16 cellular contexts compared by ENCODE assay signal in the genomic region with DNA sequence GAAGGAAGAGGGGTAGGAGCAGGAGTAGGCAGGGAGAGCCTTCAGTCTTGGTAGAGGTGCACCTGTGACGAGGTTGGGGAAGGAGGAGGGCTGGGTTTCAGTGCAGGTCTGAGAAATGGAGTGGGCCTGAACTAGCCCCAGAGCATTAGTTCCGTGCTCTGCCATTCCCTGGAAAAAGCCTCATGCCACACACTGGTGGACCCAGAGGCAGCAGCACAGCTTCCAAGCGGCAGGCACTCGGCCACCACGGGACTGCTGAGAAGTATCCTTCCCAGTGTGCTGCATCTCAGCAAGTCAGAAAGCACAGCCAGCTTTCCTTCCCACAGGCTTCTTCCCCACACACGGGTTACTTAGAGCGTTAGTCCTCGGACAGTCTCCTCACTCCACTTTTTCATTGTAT.
DNase-seq lines count a peak whose midpoint lies in the region; ATAC-seq, FAIRE-seq and TF ChIP-seq lines count a peak whose summit lies in the region.
"Had no signal": no experiment of that assay in that cellular context is flagged by ENCODE, and none has a peak within 500 bp of the region (broad histone marks: within the 10 kb centered on the region; RNA-seq: fewer than 3 reads in every experiment).

No MANE protein-coding gene starts in this region.

- no peak overlapping the region for H3K9ac ChIP-seq in K562 (ENCODE audit: insufficient read depth in 1 of 2, low read depth in 2 of 2, low read length in 2 of 2)
- H3K9ac ChIP-seq: BLaER1 had no signal

- in situ Hi-C loops in K562 (cut with MboI) = no loop called here

- H3K36me3 ChIP-seq in GM23338 (ENCODE audit: insufficient read depth) = peaks cover 45% of the 10 kb centered on the region
- H3K36me3 ChIP-seq in K562 (ENCODE audit: control insufficient read depth, insufficient read depth, low read length) = peaks cover 87% of the 10 kb centered on the region

- no peak overlapping the region for H2AFZ ChIP-seq in GM23338
- no peak overlapping the region for H2AFZ ChIP-seq in K562 (ENCODE audit: low read depth, low read length)

- ATAC-seq in GM23338 (peak; percentile 39), K562 (peak; percentile 15; the same call in 1 of the 3 replicates), HG02870 (IDR thresholded peaks at IDR 0.05; ENCODE audit: unreplicated experiment) (no peak)

- no peaks in the 10 kb centered on the region for H3K9me2 ChIP-seq in GM23338 (ENCODE audit: insufficient read depth)

- H4K20me1 ChIP-seq in GM23338 (replicated peaks; ENCODE audit: insufficient read depth) (0 out of 2 replicates have a peak, but pooled peaks cover 2% of the 10 kb centered on the region), K562 (replicated peaks; ENCODE audit: control insufficient read depth, insufficient read depth, low read length) (no peaks in the 10 kb centered on the region)
- H4K20me1 ChIP-seq: BLaER1 had no signal

- TF ChIP-seq POLR2A in K562 (conservative IDR thresholded peaks at IDR 0.05) = no peak

- H3K4me3 ChIP-seq in GM23338 = no peak overlapping the region
- H3K4me3 ChIP-seq in K562 = no peak overlapping the region
- H3K4me3 ChIP-seq: BLaER1 had no signal

- H3K4me3 Mint-ChIP-seq in GM23338 = no peak overlapping the region
- no peak overlapping the region for H3K4me3 Mint-ChIP-seq in activated CD4-positive, alpha-beta T cell treated with anti-CD3 and anti-CD28 coated beads, Interleukin-2, amount 10 ng/mL, durations not matched to agents 7 days and 5 days
- H3K4me3 Mint-ChIP-seq: CD8-positive, alpha-beta memory T cell had no signal

- no peak for TF ChIP-seq EP300 in K562 (IDR thresholded peaks at IDR 0.05; ENCODE audit: low read length)

- H3K9me1 ChIP-seq in K562 (ENCODE audit: control insufficient read depth, insufficient read depth, low read length) = peaks cover 4% of the 10 kb centered on the region

- H3K4me1 Mint-ChIP-seq in GM23338 = no peaks in the 10 kb centered on the region
- no peaks in the 10 kb centered on the region for H3K4me1 Mint-ChIP-seq in activated CD4-positive, alpha-beta T cell treated with anti-CD3 and anti-CD28 coated beads, Interleukin-2, amount 10 ng/mL, durations not matched to agents 7 days and 5 days
- H3K4me1 Mint-ChIP-seq: CD8-positive, alpha-beta memory T cell had no signal

- no peak for TF ChIP-seq RAD21 in K562 (CRISPR knock-in tag; conservative IDR thresholded peaks at IDR 0.05 in 1 of 2, IDR thresholded peaks at IDR 0.05 in 1 of 2)

- DNase-seq in GM23338 (ENCODE audit: low spot score) (no peak), K562 (ENCODE audit: extremely low read depth in 1 of 4, low spot score in 3 of 4) (no peak), head of caudate nucleus (peak in 27 of 42 donors; percentile 14 to 71 (median 36)), pons (ENCODE audit: low spot score) (peak; percentile 17), activated T-cell treated with anti-CD3 and anti-CD28 coated beads for 4 hours (no peak)
- DNase-seq in activated CD4-positive, alpha-beta T cell treated with anti-CD3 and anti-CD28 coated beads, Interleukin-2, amount 10 ng/mL, durations not matched to agents 7 days and 5 days = no peak
- DNase-seq: 8988T; AML-193; Caco-2; CD8-positive, alpha-beta memory T cell; DMS53; GF-D8 had no signal

- POLR2A ChIA-PET in K562 (lab: Yijun Ruan, JAX) = interaction anchor here (0.6 kb wide), 1 partner anchor 269 kb away, joined by 3 read pairs; no protein-coding TSS in a partner anchor
- POLR2A ChIA-PET in activated CD4-positive, alpha-beta T cell treated with anti-CD3 and anti-CD28 coated beads, Interleukin-2, amount 10 ng/mL, durations not matched to agents 7 days and 5 days (lab: Charles Lee) = no interaction called here

- H3K9me3 ChIP-seq in K562 (replicated peaks; ENCODE audit: control insufficient read depth, insufficient read depth, low read depth, low read length) = no peaks in the 10 kb centered on the region
- H3K9me3 ChIP-seq: BLaER1, Caco-2 had no signal

- TF ChIP-seq CTCF in GM23338 (conservative IDR thresholded peaks at IDR 0.05; ENCODE audit: low read depth in 2 of 2) = no peak
- TF ChIP-seq CTCF in K562 (IDR thresholded peaks at IDR 0.05 in 2 of 3, conservative IDR thresholded peaks at IDR 0.05 in 1 of 3; ENCODE audit: insufficient read depth in 2 of 3, low read depth in 1 of 3, low read length in 3 of 3) = no peak

- H3K79me2 ChIP-seq in GM23338 (replicated peaks; ENCODE audit: insufficient read depth) = no peaks in the 10 kb centered on the region; the same call in 1 of the 2 replicates
- H3K79me2 ChIP-seq in K562 (ENCODE audit: control insufficient read depth, insufficient read depth, low read length) = no peaks in the 10 kb centered on the region

- no peak overlapping the region for H3K4me2 ChIP-seq in GM23338
- H3K4me2 ChIP-seq in K562 (ENCODE audit: insufficient read depth, low read length) = no peak overlapping the region
- H3K4me2 ChIP-seq: BLaER1 had no signal

- no peaks in the 10 kb centered on the region for H3F3A ChIP-seq in GM23338 (replicated peaks; ENCODE audit: low read depth)

- no peak for FAIRE-seq in K562 (lab: Jason Lieb, UNC)
- FAIRE-seq: H54, HTR-8/SVneo had no signal

- BruUV-seq in K562 (replicated peaks; lab: Mats Ljungman, UMichigan) = no TSS peak

- H3K27me3 Mint-ChIP-seq in GM23338 (ENCODE audit: insufficient read depth, low read depth, poor library complexity) = no peaks in the 10 kb centered on the region
- H3K27me3 Mint-ChIP-seq in activated CD4-positive, alpha-beta T cell treated with anti-CD3 and anti-CD28 coated beads, Interleukin-2, amount 10 ng/mL, durations not matched to agents 7 days and 5 days = no peaks in the 10 kb centered on the region

- intact Hi-C loops in K562 (cut with micrococcal nuclease) = no loop called here
- intact Hi-C loops in head of caudate nucleus (cut with DNase I) = no loop called here

- H3K27ac ChIP-seq in GM23338 (ENCODE audit: low read depth) = no peak overlapping the region
- H3K27ac ChIP-seq in K562 (ENCODE audit: extremely low read depth, low read depth, low read length) = no peak overlapping the region
- H3K27ac ChIP-seq: BLaER1 had no signal

- H3K27me3 ChIP-seq in GM23338 (ENCODE audit: insufficient read depth) (no peaks in the 10 kb centered on the region), K562 (ENCODE audit: control insufficient read depth in 2 of 2, insufficient read depth in 2 of 2, low read length in 2 of 2) (no peaks in the 10 kb centered on the region)
- H3K27me3 ChIP-seq: BLaER1 had no signal

- H3K27ac Mint-ChIP-seq in GM23338 = no peak overlapping the region
- H3K27ac Mint-ChIP-seq in activated CD4-positive, alpha-beta T cell treated with anti-CD3 and anti-CD28 coated beads, Interleukin-2, amount 10 ng/mL, durations not matched to agents 7 days and 5 days = no peak overlapping the region
- H3K27ac Mint-ChIP-seq: CD8-positive, alpha-beta memory T cell had no signal

- H3K36me3 Mint-ChIP-seq in GM23338 (ENCODE audit: low read depth) = peaks cover 60% of the 10 kb centered on the region
- no peaks in the 10 kb centered on the region for H3K36me3 Mint-ChIP-seq in activated CD4-positive, alpha-beta T cell treated with anti-CD3 and anti-CD28 coated beads, Interleukin-2, amount 10 ng/mL, durations not matched to agents 7 days and 5 days (ENCODE audit: low read depth)

- CTCF ChIA-PET in K562 (lab: Yijun Ruan, JAX; ENCODE audit: low intra/inter-chr PET ratio) = no interaction called here
- CTCF ChIA-PET in activated CD4-positive, alpha-beta T cell treated with anti-CD3 and anti-CD28 coated beads, Interleukin-2, amount 10 ng/mL, durations not matched to agents 7 days and 5 days (lab: Charles Lee) = no interaction called here

- WGBS in K562 (ENCODE audit: insufficient coverage, low coverage, missing lambda C conversion rate) = 96% methylated on average over 8 of the region's 8 CpGs

- H3K4me1 ChIP-seq in GM23338 (ENCODE audit: insufficient read depth) = no peaks in the 10 kb centered on the region
- H3K4me1 ChIP-seq in K562 (replicated peaks in 1 of 2; ENCODE audit: control insufficient read depth in 2 of 2, insufficient read depth in 2 of 2, low read length in 2 of 2) = no peaks in the 10 kb centered on the region
- H3K4me1 ChIP-seq: BLaER1, Caco-2 had no signal

- no peaks in the 10 kb centered on the region for H3K9me3 Mint-ChIP-seq in GM23338
- no peaks in the 10 kb centered on the region for H3K9me3 Mint-ChIP-seq in activated CD4-positive, alpha-beta T cell treated with anti-CD3 and anti-CD28 coated beads, Interleukin-2, amount 10 ng/mL, durations not matched to agents 7 days and 5 days
- H3K9me3 Mint-ChIP-seq: CD8-positive, alpha-beta memory T cell had no signal

TF ChIP-seq in GM23338, 12 proteins besides CTCF, POLR2A, EP300 and RAD21 (continues in another document):
- no peak for TF ChIP-seq JUNB (IDR thresholded peaks at IDR 0.05; ENCODE audit: unreplicated experiment)
- TF ChIP-seq STAT1 (IDR thresholded peaks at IDR 0.05; ENCODE audit: unreplicated experiment) = no peak

TF ChIP-seq in K562, 482 proteins besides CTCF, POLR2A, EP300 and RAD21 (continues in another document):
- TF ChIP-seq, protein P1, sequence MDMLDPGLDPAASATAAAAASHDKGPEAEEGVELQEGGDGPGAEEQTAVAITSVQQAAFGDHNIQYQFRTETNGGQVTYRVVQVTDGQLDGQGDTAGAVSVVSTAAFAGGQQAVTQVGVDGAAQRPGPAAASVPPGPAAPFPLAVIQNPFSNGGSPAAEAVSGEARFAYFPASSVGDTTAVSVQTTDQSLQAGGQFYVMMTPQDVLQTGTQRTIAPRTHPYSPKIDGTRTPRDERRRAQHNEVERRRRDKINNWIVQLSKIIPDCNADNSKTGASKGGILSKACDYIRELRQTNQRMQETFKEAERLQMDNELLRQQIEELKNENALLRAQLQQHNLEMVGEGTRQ (CRISPR knock-in tag; IDR thresholded peaks at IDR 0.05) = no peak
- TF ChIP-seq, protein P2, sequence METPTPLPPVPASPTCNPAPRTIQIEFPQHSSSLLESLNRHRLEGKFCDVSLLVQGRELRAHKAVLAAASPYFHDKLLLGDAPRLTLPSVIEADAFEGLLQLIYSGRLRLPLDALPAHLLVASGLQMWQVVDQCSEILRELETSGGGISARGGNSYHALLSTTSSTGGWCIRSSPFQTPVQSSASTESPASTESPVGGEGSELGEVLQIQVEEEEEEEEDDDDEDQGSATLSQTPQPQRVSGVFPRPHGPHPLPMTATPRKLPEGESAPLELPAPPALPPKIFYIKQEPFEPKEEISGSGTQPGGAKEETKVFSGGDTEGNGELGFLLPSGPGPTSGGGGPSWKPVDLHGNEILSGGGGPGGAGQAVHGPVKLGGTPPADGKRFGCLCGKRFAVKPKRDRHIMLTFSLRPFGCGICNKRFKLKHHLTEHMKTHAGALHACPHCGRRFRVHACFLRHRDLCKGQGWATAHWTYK (CRISPR knock-in tag; IDR thresholded peaks at IDR 0.05) = no peak
- no peak for TF ChIP-seq STAT5A (IDR thresholded peaks at IDR 0.05; ENCODE audit: borderline replicate concordance, low read length)
- TF ChIP-seq CEBPG (CRISPR knock-in tag; IDR thresholded peaks at IDR 0.05) = no peak
- TF ChIP-seq CEBPG (tag; conservative IDR thresholded peaks at IDR 0.05 in 1 of 2, IDR thresholded peaks at IDR 0.05 in 1 of 2) = no peak
- no peak for TF ChIP-seq ERF (CRISPR knock-in tag; IDR thresholded peaks at IDR 0.05)
- TF ChIP-seq NRF1 (conservative IDR thresholded peaks at IDR 0.05 in 1 of 2, IDR thresholded peaks at IDR 0.05 in 1 of 2) = no peak
- no peak for TF ChIP-seq MCM7 (IDR thresholded peaks at IDR 0.05)

Comparison
In these comparisons a context has a peak if more than half of its experiments do, and no peak if none do; other contexts are left out.
1. DNase-seq: peak in head of caudate nucleus (27 of 42) and pons (single experiment); none in GM23338 (single experiment), K562 (0 of 4), activated T-cell treated with anti-CD3 and anti-CD28 coated beads for 4 hours (single experiment) and activated CD4-positive, alpha-beta T cell treated with anti-CD3 and anti-CD28 coated beads, Interleukin-2, amount 10 ng/mL, durations not matched to agents 7 days and 5 days (single experiment).